Comparison of ENCODE assay signal across 1 cellular context in the genomic region with DNA sequence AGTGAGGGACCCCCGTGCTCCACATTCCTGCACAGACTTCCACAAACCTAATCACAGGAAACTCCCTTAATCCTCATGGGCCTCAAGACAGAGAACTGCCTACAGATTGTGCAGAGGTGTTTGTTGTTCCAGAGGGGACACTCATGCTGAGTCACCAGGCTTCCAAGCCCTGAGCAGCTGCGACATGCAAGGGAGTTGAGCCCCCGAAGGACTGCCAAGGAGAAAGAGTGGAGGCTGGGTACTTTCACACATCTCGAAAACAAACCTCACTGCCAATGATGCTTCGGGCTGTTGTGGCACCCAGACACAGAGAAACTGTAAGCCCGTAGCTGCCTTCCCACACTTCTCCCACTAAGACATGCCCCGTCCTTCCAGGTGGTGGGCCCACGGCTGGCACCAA.
TF ChIP-seq lines count a peak whose summit lies in the region.

No MANE protein-coding gene starts in this region.

TF ChIP-seq in HepG2, 621 proteins besides CTCF, POLR2A, EP300 and RAD21 (continued from another document):
- TF ChIP-seq, protein P1, sequence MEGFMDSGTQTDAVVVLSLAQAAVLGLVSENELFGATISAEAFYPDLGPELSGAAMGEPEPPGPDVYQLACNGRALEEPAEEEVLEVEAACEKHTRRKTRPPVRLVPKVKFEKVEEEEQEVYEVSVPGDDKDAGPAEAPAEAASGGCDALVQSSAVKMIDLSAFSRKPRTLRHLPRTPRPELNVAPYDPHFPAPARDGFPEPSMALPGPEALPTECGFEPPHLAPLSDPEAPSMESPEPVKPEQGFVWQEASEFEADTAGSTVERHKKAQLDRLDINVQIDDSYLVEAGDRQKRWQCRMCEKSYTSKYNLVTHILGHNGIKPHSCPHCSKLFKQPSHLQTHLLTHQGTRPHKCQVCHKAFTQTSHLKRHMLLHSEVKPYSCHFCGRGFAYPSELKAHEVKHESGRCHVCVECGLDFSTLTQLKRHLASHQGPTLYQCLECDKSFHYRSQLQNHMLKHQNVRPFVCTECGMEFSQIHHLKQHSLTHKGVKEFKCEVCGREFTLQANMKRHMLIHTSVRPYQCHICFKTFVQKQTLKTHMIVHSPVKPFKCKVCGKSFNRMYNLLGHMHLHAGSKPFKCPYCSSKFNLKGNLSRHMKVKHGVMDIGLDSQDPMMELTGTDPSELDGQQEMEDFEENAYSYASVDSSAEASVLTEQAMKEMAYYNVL (CRISPR knock-in tag; IDR thresholded peaks at IDR 0.05; ENCODE audit: borderline replicate concordance): no peak
- no peak for TF ChIP-seq GFI1 (CRISPR knock-in tag; IDR thresholded peaks at IDR 0.05; ENCODE audit: borderline replicate concordance)
- TF ChIP-seq ZNF83 (CRISPR knock-in tag; IDR thresholded peaks at IDR 0.05; ENCODE audit: borderline replicate concordance): no peak
- TF ChIP-seq, protein P2, sequence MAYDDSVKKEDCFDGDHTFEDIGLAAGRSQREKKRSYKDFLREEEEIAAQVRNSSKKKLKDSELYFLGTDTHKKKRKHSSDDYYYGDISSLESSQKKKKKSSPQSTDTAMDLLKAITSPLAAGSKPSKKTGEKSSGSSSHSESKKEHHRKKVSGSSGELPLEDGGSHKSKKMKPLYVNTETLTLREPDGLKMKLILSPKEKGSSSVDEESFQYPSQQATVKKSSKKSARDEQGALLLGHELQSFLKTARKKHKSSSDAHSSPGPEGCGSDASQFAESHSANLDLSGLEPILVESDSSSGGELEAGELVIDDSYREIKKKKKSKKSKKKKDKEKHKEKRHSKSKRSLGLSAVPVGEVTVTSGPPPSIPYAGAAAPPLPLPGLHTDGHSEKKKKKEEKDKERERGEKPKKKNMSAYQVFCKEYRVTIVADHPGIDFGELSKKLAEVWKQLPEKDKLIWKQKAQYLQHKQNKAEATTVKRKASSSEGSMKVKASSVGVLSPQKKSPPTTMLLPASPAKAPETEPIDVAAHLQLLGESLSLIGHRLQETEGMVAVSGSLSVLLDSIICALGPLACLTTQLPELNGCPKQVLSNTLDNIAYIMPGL (CRISPR knock-in tag; IDR thresholded peaks at IDR 0.05; ENCODE audit: borderline replicate concordance in 1 of 2, low read depth in 1 of 2): no peak
- no peak for TF ChIP-seq HNRNPL (IDR thresholded peaks at IDR 0.05; ENCODE audit: low read depth, low read length)
- no peak for TF ChIP-seq ELF1 (CRISPR knock-in tag; IDR thresholded peaks at IDR 0.05)
- no peak for TF ChIP-seq ZNF790 (CRISPR knock-in tag; IDR thresholded peaks at IDR 0.05; ENCODE audit: borderline replicate concordance)
- TF ChIP-seq, protein P3, sequence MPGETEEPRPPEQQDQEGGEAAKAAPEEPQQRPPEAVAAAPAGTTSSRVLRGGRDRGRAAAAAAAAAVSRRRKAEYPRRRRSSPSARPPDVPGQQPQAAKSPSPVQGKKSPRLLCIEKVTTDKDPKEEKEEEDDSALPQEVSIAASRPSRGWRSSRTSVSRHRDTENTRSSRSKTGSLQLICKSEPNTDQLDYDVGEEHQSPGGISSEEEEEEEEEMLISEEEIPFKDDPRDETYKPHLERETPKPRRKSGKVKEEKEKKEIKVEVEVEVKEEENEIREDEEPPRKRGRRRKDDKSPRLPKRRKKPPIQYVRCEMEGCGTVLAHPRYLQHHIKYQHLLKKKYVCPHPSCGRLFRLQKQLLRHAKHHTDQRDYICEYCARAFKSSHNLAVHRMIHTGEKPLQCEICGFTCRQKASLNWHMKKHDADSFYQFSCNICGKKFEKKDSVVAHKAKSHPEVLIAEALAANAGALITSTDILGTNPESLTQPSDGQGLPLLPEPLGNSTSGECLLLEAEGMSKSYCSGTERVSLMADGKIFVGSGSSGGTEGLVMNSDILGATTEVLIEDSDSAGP (CRISPR knock-in tag; IDR thresholded peaks at IDR 0.05; ENCODE audit: borderline replicate concordance): no peak
- TF ChIP-seq, protein P4, sequence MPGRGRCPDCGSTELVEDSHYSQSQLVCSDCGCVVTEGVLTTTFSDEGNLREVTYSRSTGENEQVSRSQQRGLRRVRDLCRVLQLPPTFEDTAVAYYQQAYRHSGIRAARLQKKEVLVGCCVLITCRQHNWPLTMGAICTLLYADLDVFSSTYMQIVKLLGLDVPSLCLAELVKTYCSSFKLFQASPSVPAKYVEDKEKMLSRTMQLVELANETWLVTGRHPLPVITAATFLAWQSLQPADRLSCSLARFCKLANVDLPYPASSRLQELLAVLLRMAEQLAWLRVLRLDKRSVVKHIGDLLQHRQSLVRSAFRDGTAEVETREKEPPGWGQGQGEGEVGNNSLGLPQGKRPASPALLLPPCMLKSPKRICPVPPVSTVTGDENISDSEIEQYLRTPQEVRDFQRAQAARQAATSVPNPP (CRISPR knock-in tag; IDR thresholded peaks at IDR 0.05): no peak
